Comparison of ENCODE assay signal across 8 cellular contexts in genomic region chr17:41734139-41734948, GRCh38. TPM values are rescaled to one million over a fixed set of nuclear protein-coding genes. Genes with fewer than 3 reads are reported as not detected.
DNase-seq lines count a peak whose midpoint lies in the region; ATAC-seq and TF ChIP-seq lines count a peak whose summit lies in the region.

Gene HAP1, minus strand, starts transcription at chr17:41734643. Its CDS starts 9 bp downstream, at chr17:41734634.

- H3K27me3 ChIP-seq in HUES64 (ENCODE audit: insufficient read depth, low read length) = peaks cover 70% of the 10 kb centered on the region
- peaks cover 19 to 78% (median 68%) of the 10 kb centered on the region in 7 donors for H3K27me3 ChIP-seq in heart right ventricle
- H3K27me3 ChIP-seq in psoas muscle (ENCODE audit: insufficient read depth in 3 of 3, low read length in 2 of 3) = peaks cover 0 to 57% (median 10%) of the 10 kb centered on the region in 3 donors

- H3K9ac ChIP-seq in HUES64 (ENCODE audit: low read depth, low read length) = peak within 1 kb of the TSS; percentile 91

- peaks cover 27% of the 10 kb centered on the region for H3K27me3 Mint-ChIP-seq in activated naive CD8-positive, alpha-beta T cell

- no peaks in the 10 kb centered on the region for H3K9me3 Mint-ChIP-seq in activated naive CD8-positive, alpha-beta T cell (ENCODE audit: low read depth)

- DNase-seq in AG20443 (ENCODE audit: low spot score) (peak; percentile 59), heart right ventricle (no peak), psoas muscle (peak in 1 of 2 donors; percentile 27), GF-D8 (lab: John Stamatoyannopoulos, UW) (no peak)

- ATAC-seq in heart right ventricle (peak in 5 of 8 donors; percentile 7 to 31 (median 16)), psoas muscle (peak; percentile 16 to 32 (median 24)), HG03159 (IDR thresholded peaks at IDR 0.05; ENCODE audit: unreplicated experiment) (no peak), GM21381 (IDR thresholded peaks at IDR 0.05; ENCODE audit: unreplicated experiment) (no peak)

- H3K4me1 ChIP-seq in HUES64 (ENCODE audit: insufficient read depth, low read length) = peaks cover 4% of the 10 kb centered on the region
- peaks cover 7 to 31% (median 22%) of the 10 kb centered on the region in 9 donors for H3K4me1 ChIP-seq in heart right ventricle
- H3K4me1 ChIP-seq in psoas muscle = peaks cover 19% of the 10 kb centered on the region

- TF ChIP-seq CTCF in heart right ventricle (IDR thresholded peaks at IDR 0.05) (no peak), psoas muscle (IDR thresholded peaks at IDR 0.05) (no peak)

- under 1% methylated on average over 77 of the region's 77 CpGs for WGBS in HUES64
- 0 to 1% methylated on average over 77 of the region's 77 CpGs for WGBS in heart right ventricle, 2 donors
- 0 to 1% (median 0%) methylated on average over 71 to 77 of the region's 77 CpGs for WGBS in psoas muscle, 3 donors

- no peaks in the 10 kb centered on the region for H3K36me3 ChIP-seq in HUES64 (ENCODE audit: insufficient read depth, low read length)
- H3K36me3 ChIP-seq in heart right ventricle = no peaks in the 10 kb centered on the region
- H3K36me3 ChIP-seq in psoas muscle (ENCODE audit: insufficient read depth in 1 of 2, low read depth in 1 of 2) = no peaks in the 10 kb centered on the region

- H3K36me3 Mint-ChIP-seq in activated naive CD8-positive, alpha-beta T cell = no peaks in the 10 kb centered on the region

- intact Hi-C loops in heart right ventricle (cut with DNase I) (loop anchor here in 1 of 10 donors (10.0 kb wide), 1 partner anchor 230 kb away; the partner anchor contains the start of gene CNP), psoas muscle (cut with DNase I) (loop anchor here in 1 of 2 donors (10.0 kb wide), 1 partner anchor 150 kb away; no protein-coding TSS in a partner anchor)

- H3K9me3 ChIP-seq in HUES64 (ENCODE audit: insufficient read depth, low read depth, low read length) (no peaks in the 10 kb centered on the region), heart right ventricle (no peaks in the 10 kb centered on the region), psoas muscle (no peaks in the 10 kb centered on the region)

- no peak within 1 kb of the TSS for H3K27ac Mint-ChIP-seq in activated naive CD8-positive, alpha-beta T cell

- H3K4me3 Mint-ChIP-seq in activated naive CD8-positive, alpha-beta T cell = peak within 1 kb of the TSS; percentile 54

- H3K4me3 ChIP-seq in HUES64 (ENCODE audit: low read length) = peak within 1 kb of the TSS; percentile 72
- peak within 1 kb of the TSS; percentile 8 to 57 (median 50) for H3K4me3 ChIP-seq in heart right ventricle
- H3K4me3 ChIP-seq in psoas muscle = peak within 1 kb of the TSS; percentile 65

- H3K27ac ChIP-seq in HUES64 (ENCODE audit: low read depth, low read length) (peak within 1 kb of the TSS; percentile 72; the same call in 1 of the 2 replicates), heart right ventricle (no peak within 1 kb of the TSS), psoas muscle (no peak within 1 kb of the TSS)

- peaks cover 9% of the 10 kb centered on the region for H3K4me1 Mint-ChIP-seq in activated naive CD8-positive, alpha-beta T cell (ENCODE audit: low read depth)

RNA-seq across cellular contexts. Expression of gene HAP1, which starts in this region (rescaled TPM):
- 0.60 TPM for polyA plus RNA-seq in HUES64 (2013, experiment 1 of 2)
- 0.95 TPM for polyA plus RNA-seq in HUES64 (2013, experiment 2 of 2)
- total RNA-seq in heart right ventricle = under 1 TPM in 1 of 10 donors, not detected in 9; 0.18 TPM
- polyA plus RNA-seq in heart right ventricle = under 1 TPM in 1 of 2 donors, not detected in 1; 0.03 TPM
- total RNA-seq in psoas muscle = under 1 TPM in 2 of 4 donors, not detected in 2; 0.06 to 0.14 TPM
- polyA plus RNA-seq in psoas muscle = under 1 TPM; under 0.01 to 0.03 (median 0.01) TPM

Comparison
In these comparisons a context has a peak if more than half of its experiments do, and no peak if none do; other contexts are left out.
1. Peak in ATAC-seq and H3K4me3 ChIP-seq in heart right ventricle; RNA of the gene not detected or under 1 TPM.
2. Peak in ATAC-seq and H3K4me3 ChIP-seq in psoas muscle; RNA of the gene not detected or under 1 TPM.